15 cellular contexts compared by ENCODE assay signal in the genomic region with DNA sequence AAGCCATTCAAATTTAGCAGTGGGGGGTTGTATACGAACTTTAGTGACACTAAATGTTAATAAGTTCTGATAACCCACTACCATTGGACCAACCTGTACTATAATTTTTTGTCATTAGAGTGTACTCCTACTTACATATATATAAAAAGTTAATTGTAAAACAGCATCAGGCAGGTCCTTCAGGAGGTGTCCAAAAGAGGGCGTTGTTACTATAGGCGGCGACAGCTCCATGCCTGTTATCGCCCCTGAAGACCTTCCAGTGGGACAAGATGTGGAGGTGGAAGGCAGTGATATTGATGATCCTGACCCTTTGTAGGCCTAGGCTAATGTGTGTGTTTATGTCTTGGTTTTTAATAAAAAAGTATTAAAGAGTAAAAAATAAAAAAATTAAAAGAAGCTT. TPM values are rescaled to one million over a fixed set of nuclear protein-coding genes. Genes with fewer than 3 reads are reported as not detected.
A peak's percentile ranks its signal among the peaks of the same experiment; 100 is the strongest.
DNase-seq lines count a peak whose midpoint lies in the region; ATAC-seq and TF ChIP-seq lines count a peak whose summit lies in the region.
"Had no signal": no experiment of that assay in that cellular context is flagged by ENCODE, and none has a peak within 500 bp of the region (broad histone marks: within the 10 kb centered on the region; RNA-seq: fewer than 3 reads in every experiment).

No MANE protein-coding gene starts in this region.

- no peaks in the 10 kb centered on the region; the same call in 2 of the 3 replicates for H3K9me3 Mint-ChIP-seq in GM23338
- H3K9me3 Mint-ChIP-seq in naive thymus-derived CD8-positive, alpha-beta T cell, result no peaks in the 10 kb centered on the region
- H3K9me3 Mint-ChIP-seq: activated B cell treated with CpG ODN at 0.5 μM for 24 hours had no signal

- no peaks in the 10 kb centered on the region for H3K27me3 Mint-ChIP-seq in GM23338 (ENCODE audit: insufficient read depth, low read depth, poor library complexity)
- H3K27me3 Mint-ChIP-seq in naive thymus-derived CD8-positive, alpha-beta T cell, result no peaks in the 10 kb centered on the region
- H3K27me3 Mint-ChIP-seq: activated B cell treated with CpG ODN at 0.5 μM for 24 hours; activated CD8-positive, alpha-beta memory T cell treated with anti-CD3 and anti-CD28 coated beads, Interleukin-2, amount 10 ng/mL, durations not matched to agents 7 days and 5 days had no signal

- H2AFZ ChIP-seq in GM23338 (no peak overlapping the region), PC-3 (ENCODE audit: low read length) (no peak overlapping the region)

- H3K4me3 ChIP-seq in GM23338 (no peak overlapping the region), PC-3 (ENCODE audit: low read length) (no peak overlapping the region), Peyer's patch (no peak overlapping the region)
- H3K4me3 ChIP-seq: prostate gland had no signal

- POLR2A ChIA-PET in PC-3 (lab: Charles Lee; ENCODE audit: unreplicated experiment), result no interaction called here
- POLR2A ChIA-PET in naive thymus-derived CD8-positive, alpha-beta T cell (lab: Charles Lee), result no interaction called here

- no peaks in the 10 kb centered on the region for H3K4me1 Mint-ChIP-seq in GM23338
- H3K4me1 Mint-ChIP-seq in naive thymus-derived CD8-positive, alpha-beta T cell, result no peaks in the 10 kb centered on the region
- H3K4me1 Mint-ChIP-seq: activated B cell treated with CpG ODN at 0.5 μM for 24 hours; activated CD8-positive, alpha-beta memory T cell treated with anti-CD3 and anti-CD28 coated beads, Interleukin-2, amount 10 ng/mL, durations not matched to agents 7 days and 5 days had no signal

- H3K9me3 ChIP-seq in PC-3 (ENCODE audit: low read length) (no peaks in the 10 kb centered on the region), Peyer's patch (no peaks in the 10 kb centered on the region)
- H3K9me3 ChIP-seq: prostate gland had no signal

- H3K9me2 ChIP-seq in GM23338 (ENCODE audit: insufficient read depth) (no peaks in the 10 kb centered on the region), PC-3 (replicated peaks; ENCODE audit: low read length) (no peaks in the 10 kb centered on the region)

- H3K27ac ChIP-seq in GM23338 (ENCODE audit: low read depth), result no peak overlapping the region
- no peak overlapping the region for H3K27ac ChIP-seq in PC-3 (ENCODE audit: low read length)
- H3K27ac ChIP-seq in Peyer's patch, result no peak overlapping the region
- H3K27ac ChIP-seq: prostate gland had no signal

- TF ChIP-seq CTCF in GM23338 (conservative IDR thresholded peaks at IDR 0.05; ENCODE audit: low read depth in 2 of 2), result peak; percentile 57 to 79
- 0 out of 2 replicates have a peak, but pooled peaks have one; percentile 15 for TF ChIP-seq CTCF in PC-3 (conservative IDR thresholded peaks at IDR 0.05; ENCODE audit: low read depth, low read length)
- no peak for TF ChIP-seq CTCF in Peyer's patch (IDR thresholded peaks at IDR 0.05)

- TF ChIP-seq POLR2A in erythroblast (IDR thresholded peaks at IDR 0.05; ENCODE audit: low read length) (no peak), Peyer's patch (IDR thresholded peaks at IDR 0.05) (no peak)

- no TSS peak for BruUV-seq in PC-3 (replicated peaks; lab: Mats Ljungman, UMichigan)

- peak; percentile 78 for ATAC-seq in GM23338
- ATAC-seq in PC-3, result no peak
- no peak for ATAC-seq in naive thymus-derived CD8-positive, alpha-beta T cell
- ATAC-seq: activated CD8-positive, alpha-beta memory T cell treated with anti-CD3 and anti-CD28 coated beads, Interleukin-2, amount 10 ng/mL, durations not matched to agents 7 days and 5 days had no signal

- CTCF ChIA-PET in PC-3 (lab: Charles Lee), result interaction anchor here (0.8 kb wide), 1 partner anchor 28 kb away, joined by 4 read pairs; a partner anchor contains a TSS

- H3K4me3 Mint-ChIP-seq in GM23338, result no peak overlapping the region
- no peak overlapping the region for H3K4me3 Mint-ChIP-seq in naive thymus-derived CD8-positive, alpha-beta T cell
- H3K4me3 Mint-ChIP-seq: activated B cell treated with CpG ODN at 0.5 μM for 24 hours; activated CD8-positive, alpha-beta memory T cell treated with anti-CD3 and anti-CD28 coated beads, Interleukin-2, amount 10 ng/mL, durations not matched to agents 7 days and 5 days had no signal

- H3K9ac ChIP-seq in PC-3 (ENCODE audit: low read length), result no peak overlapping the region

- H3K36me3 ChIP-seq in GM23338 (ENCODE audit: insufficient read depth), result no peaks in the 10 kb centered on the region
- no peaks in the 10 kb centered on the region for H3K36me3 ChIP-seq in PC-3 (ENCODE audit: low read depth, low read length)
- H3K36me3 ChIP-seq in Peyer's patch, result peaks cover 0 to 15% (median 0%) of the 10 kb centered on the region in 3 donors
- H3K36me3 ChIP-seq: prostate gland had no signal

- intact Hi-C loops in PC-3 (cut with micrococcal nuclease), result no loop called here

- H4K20me1 ChIP-seq in GM23338 (replicated peaks; ENCODE audit: insufficient read depth) (no peaks in the 10 kb centered on the region), PC-3 (ENCODE audit: low read length) (no peaks in the 10 kb centered on the region)

- H3K27ac Mint-ChIP-seq in GM23338, result no peak overlapping the region
- no peak overlapping the region for H3K27ac Mint-ChIP-seq in naive thymus-derived CD8-positive, alpha-beta T cell
- H3K27ac Mint-ChIP-seq: activated B cell treated with CpG ODN at 0.5 μM for 24 hours; activated CD8-positive, alpha-beta memory T cell treated with anti-CD3 and anti-CD28 coated beads, Interleukin-2, amount 10 ng/mL, durations not matched to agents 7 days and 5 days had no signal

- DNase-seq in AML-193 (lab: John Stamatoyannopoulos, UW), result peak; percentile 38 to 42
- peak; percentile 39 for DNase-seq in GM23338 (ENCODE audit: low spot score)
- no peak for DNase-seq in PC-3
- peak; percentile 23 to 40 for DNase-seq in erythroblast (lab: John Stamatoyannopoulos, UW)
- DNase-seq in naive thymus-derived CD8-positive, alpha-beta T cell, result no peak
- DNase-seq in Peyer's patch, result no peak
- DNase-seq in pons (ENCODE audit: low spot score), result no peak
- DNase-seq in NCI-H2227 (lab: John Stamatoyannopoulos, UW; ENCODE audit: unreplicated experiment), result no peak
- DNase-seq: activated B cell treated with CpG ODN at 0.5 μM for 24 hours; activated CD8-positive, alpha-beta memory T cell treated with anti-CD3 and anti-CD28 coated beads, Interleukin-2, amount 10 ng/mL, durations not matched to agents 7 days and 5 days; activated effector memory CD4-positive, alpha-beta T cell treated with Interleukin-2 at 50 U/mL for 16 hours; NCI-H1694 treated with DMSO at 0.1 percent for 48 hours; NCI-H510A; stimulated activated naive CD4-positive, alpha-beta T cell had no signal

- H3K4me1 ChIP-seq in GM23338 (ENCODE audit: insufficient read depth), result no peaks in the 10 kb centered on the region
- H3K4me1 ChIP-seq in PC-3 (ENCODE audit: insufficient read depth, low read length), result no peaks in the 10 kb centered on the region
- no peaks in the 10 kb centered on the region for H3K4me1 ChIP-seq in Peyer's patch
- H3K4me1 ChIP-seq: prostate gland had no signal

- no peaks in the 10 kb centered on the region; the same call in 2 of the 3 replicates for H3K36me3 Mint-ChIP-seq in GM23338 (ENCODE audit: low read depth)
- peaks cover 0 to 12% (median 8%) of the 10 kb centered on the region in 3 donors for H3K36me3 Mint-ChIP-seq in naive thymus-derived CD8-positive, alpha-beta T cell

- no peaks in the 10 kb centered on the region for H3K27me3 ChIP-seq in GM23338 (ENCODE audit: insufficient read depth)
- no peaks in the 10 kb centered on the region for H3K27me3 ChIP-seq in PC-3 (ENCODE audit: low read length)
- no peaks in the 10 kb centered on the region for H3K27me3 ChIP-seq in Peyer's patch

- H3F3A ChIP-seq in GM23338 (replicated peaks; ENCODE audit: low read depth) (no peaks in the 10 kb centered on the region), PC-3 (ENCODE audit: low read length, unreplicated experiment) (no peaks in the 10 kb centered on the region)

- H3K79me2 ChIP-seq in GM23338 (replicated peaks; ENCODE audit: insufficient read depth), result no peaks in the 10 kb centered on the region
- H3K79me2 ChIP-seq in PC-3 (ENCODE audit: low read length), result no peaks in the 10 kb centered on the region

- H3K4me2 ChIP-seq in GM23338 (no peak overlapping the region), PC-3 (ENCODE audit: low read length) (no peak overlapping the region)

TF ChIP-seq in GM23338, 12 proteins besides CTCF, POLR2A, EP300 and RAD21 (continues in another document):
- no peak for TF ChIP-seq ZNF114 (CRISPR knock-in tag; IDR thresholded peaks at IDR 0.05)

RNA-seq across cellular contexts. Expression of a gene that starts 27.5 kb away (rescaled TPM):
- 2.0 and 2.9 TPM in 2 replicates for total RNA-seq in GM23338 (2014; rRNA removed; shearing (Covaris generic))
- polyA plus RNA-seq in GM23338 (2016; fragmentation: Nextera tagmentation; extraction: Ambion mirVana), result 6.6 and 7.4 TPM in 2 replicates
- total RNA-seq in PC-3 (2014; rRNA removed), result 6.3 and 6.8 TPM in 2 replicates
- 1 to 10 TPM; 3.8 TPM for total RNA-seq in naive thymus-derived CD8-positive, alpha-beta T cell
- 1 to 10 TPM; 2.1 to 2.6 (median 2.3) TPM for polyA plus RNA-seq in naive thymus-derived CD8-positive, alpha-beta T cell
- 10 to 100 TPM in 1 of 4 donors, 1 to 10 TPM in 3; 5.8 to 10.3 (median 7.3) TPM for total RNA-seq in Peyer's patch

Comparison
In these comparisons a context has a peak if more than half of its experiments do, and no peak if none do; other contexts are left out.
1. DNase-seq: peak in AML-193 (2 of 2), GM23338 (single experiment) and erythroblast (2 of 2); none in PC-3 (single experiment), naive thymus-derived CD8-positive, alpha-beta T cell (0 of 10), Peyer's patch (0 of 3), pons (single experiment) and NCI-H2227 (single experiment).
2. CTCF ChIP-seq: peak in GM23338 (2 of 2) and PC-3 (single experiment); none in Peyer's patch (0 of 6).